ENCODE assay signal across 20 cellular contexts in the genomic region with DNA sequence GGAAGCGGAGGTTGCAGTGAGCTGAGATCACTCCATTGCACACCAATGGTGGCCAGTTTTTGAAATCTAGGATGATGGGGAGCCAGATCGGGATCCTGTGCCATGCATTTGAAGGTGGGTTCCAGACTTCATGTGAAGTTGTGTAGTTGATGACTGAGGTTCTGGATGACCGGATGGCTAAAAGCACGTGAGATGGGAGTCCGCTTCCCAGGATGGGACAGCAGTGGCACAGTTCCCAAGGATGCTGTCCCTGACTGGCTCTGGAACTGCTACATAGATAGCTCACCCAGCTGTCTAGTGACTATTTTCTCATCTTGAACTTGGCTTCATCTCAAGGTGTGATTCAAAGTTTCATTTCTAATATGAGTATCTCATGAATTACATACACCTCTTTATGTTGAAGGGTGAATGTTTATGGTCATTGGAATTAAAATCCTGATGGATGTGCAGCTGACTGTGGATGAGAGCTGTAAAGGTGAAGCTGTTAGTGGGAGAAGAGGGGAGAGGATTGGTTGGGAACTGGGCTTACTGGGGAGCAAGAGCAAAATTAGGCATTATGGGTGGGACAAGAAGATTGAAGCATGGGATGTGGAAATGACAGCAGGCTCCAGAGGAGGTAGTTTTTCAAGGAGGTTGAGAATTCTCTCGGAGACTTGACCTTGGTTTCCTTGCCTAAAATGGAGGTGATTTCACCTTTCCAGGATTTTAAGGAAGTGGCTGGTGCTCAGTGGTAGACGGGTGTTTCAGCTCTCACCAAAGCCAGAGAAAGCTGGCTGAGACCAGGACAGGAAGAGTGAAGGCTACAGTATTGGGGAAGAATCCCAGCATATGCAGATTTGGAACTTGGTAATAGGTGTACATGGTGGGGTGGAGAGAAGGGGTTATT. TPM values are rescaled to one million over a fixed set of nuclear protein-coding genes. Genes with fewer than 3 reads are reported as not detected.
DNase-seq lines count a peak whose midpoint lies in the region; ATAC-seq and TF ChIP-seq lines count a peak whose summit lies in the region.
"Had no signal": no experiment of that assay in that cellular context is flagged by ENCODE, and none has a peak within 500 bp of the region (broad histone marks: within the 10 kb centered on the region; RNA-seq: fewer than 3 reads in every experiment).

No MANE protein-coding gene starts in this region.

- no peaks in the 10 kb centered on the region for H3K4me1 ChIP-seq in SK-N-SH (ENCODE audit: control insufficient read depth in 1 of 2, insufficient read depth in 2 of 2, low read depth in 1 of 2, low read length in 1 of 2)
- H3K4me1 ChIP-seq in naive thymus-derived CD4-positive, alpha-beta T cell (ENCODE audit: control insufficient read depth in 2 of 2, insufficient read depth in 2 of 2, low read length in 2 of 2): no peaks in the 10 kb centered on the region
- H3K4me1 ChIP-seq: right lobe of liver, thyroid gland had no signal

- intact Hi-C loops in naive thymus-derived CD4-positive, alpha-beta T cell (cut with micrococcal nuclease): no loop called here

- H3K79me2 ChIP-seq in SK-N-SH (ENCODE audit: insufficient read depth): peaks cover 12% of the 10 kb centered on the region; the same call in 1 of the 2 replicates

- TF ChIP-seq POLR2A in GM15510 (IDR thresholded peaks at IDR 0.05; ENCODE audit: borderline replicate concordance, extremely low read depth, insufficient read length): peak; percentile 6
- TF ChIP-seq POLR2A in GM18505 (IDR thresholded peaks at IDR 0.05; ENCODE audit: borderline replicate concordance, extremely low read depth, insufficient read depth, insufficient read length): no peak

- H3F3A ChIP-seq in SK-N-SH (replicated peaks; ENCODE audit: insufficient read depth): peaks cover 38% of the 10 kb centered on the region

- no peak for TF ChIP-seq CTCF in SK-N-SH (IDR thresholded peaks at IDR 0.05)

- H3K4me2 ChIP-seq in SK-N-SH: no peak overlapping the region

- TF ChIP-seq RAD21 in SK-N-SH (IDR thresholded peaks at IDR 0.05; ENCODE audit: low read length): no peak

- no peaks in the 10 kb centered on the region for H3K27me3 Mint-ChIP-seq in activated naive CD8-positive, alpha-beta T cell
- no peaks in the 10 kb centered on the region for H3K27me3 Mint-ChIP-seq in naive thymus-derived CD4-positive, alpha-beta T cell

- H3K9ac ChIP-seq in SK-N-SH: no peak overlapping the region

- H2AFZ ChIP-seq in SK-N-SH (ENCODE audit: low read depth): no peak overlapping the region

- no peaks in the 10 kb centered on the region for H3K9me3 ChIP-seq in SK-N-SH
- no peaks in the 10 kb centered on the region for H3K9me3 ChIP-seq in naive thymus-derived CD4-positive, alpha-beta T cell (ENCODE audit: control insufficient read depth in 2 of 3, low read length in 3 of 3)
- H3K9me3 ChIP-seq: right lobe of liver, thyroid gland had no signal

- no peaks in the 10 kb centered on the region for H3K9me3 Mint-ChIP-seq in activated naive CD8-positive, alpha-beta T cell (ENCODE audit: low read depth)
- peaks cover 0 to 2% (median 0%) of the 10 kb centered on the region in 11 donors for H3K9me3 Mint-ChIP-seq in naive thymus-derived CD4-positive, alpha-beta T cell
- H3K9me3 Mint-ChIP-seq: H9 had no signal

- no peak overlapping the region for H3K4me3 ChIP-seq in SK-N-SH (ENCODE audit: low read depth in 2 of 2, low read length in 1 of 2)
- no peak overlapping the region for H3K4me3 ChIP-seq in naive thymus-derived CD4-positive, alpha-beta T cell (ENCODE audit: low read length)
- H3K4me3 ChIP-seq: lung, right lobe of liver, thyroid gland had no signal

- no peaks in the 10 kb centered on the region for H3K9me2 ChIP-seq in SK-N-SH

- H4K20me1 ChIP-seq in SK-N-SH (ENCODE audit: insufficient read depth): no peaks in the 10 kb centered on the region

- WGBS in SK-N-SH (ENCODE audit: low lambda C conversion rate): 100% methylated on average over 7 of the region's 7 CpGs

- POLR2A ChIA-PET in SK-N-SH (lab: Yijun Ruan, JAX): interaction anchor here (1.4 to 2.7 kb wide), 3 partner anchors 8 to 15 kb away, joined by 5 to 9 read pairs (median 8); a partner anchor contains a TSS
- POLR2A ChIA-PET in naive thymus-derived CD4-positive, alpha-beta T cell (lab: Charles Lee): interaction anchor here (0.7 to 1.6 kb wide), 3 partner anchors 10 to 217 kb away, joined by 3 to 5 read pairs (median 4); no protein-coding TSS in a partner anchor

- no peaks in the 10 kb centered on the region for H3K27me3 ChIP-seq in SK-N-SH (ENCODE audit: insufficient read depth)
- no peaks in the 10 kb centered on the region for H3K27me3 ChIP-seq in naive thymus-derived CD4-positive, alpha-beta T cell (ENCODE audit: control insufficient read depth in 2 of 2, insufficient read depth in 2 of 2, low read length in 2 of 2)
- H3K27me3 ChIP-seq: right lobe of liver, thyroid gland had no signal

- TF ChIP-seq EP300 in SK-N-SH (IDR thresholded peaks at IDR 0.05; ENCODE audit: borderline replicate concordance in 1 of 2, low read depth in 1 of 2, low read length in 1 of 2): no peak

- H3K36me3 ChIP-seq in SK-N-SH (replicated peaks in 1 of 2; ENCODE audit: control insufficient read depth in 1 of 2, insufficient read depth in 2 of 2, low read length in 1 of 2): peaks cover 24 to 45% of the 10 kb centered on the region in 2 experiments
- peaks cover 24 to 67% (median 27%) of the 10 kb centered on the region in 3 experiments for H3K36me3 ChIP-seq in naive thymus-derived CD4-positive, alpha-beta T cell (ENCODE audit: control insufficient read depth in 2 of 3, insufficient read depth in 3 of 3, low read length in 3 of 3)

- ATAC-seq in SK-N-SH treated with all-trans-retinoic acid at 6 μM for 48 hours (no peak), GM18505 (IDR thresholded peaks at IDR 0.05; ENCODE audit: unreplicated experiment) (no peak)
- ATAC-seq in naive thymus-derived CD4-positive, alpha-beta T cell: no peak
- ATAC-seq: esophagus mucosa, right lobe of liver had no signal

- peak overlapping the region; percentile 83 for H3K27ac Mint-ChIP-seq in activated naive CD8-positive, alpha-beta T cell
- H3K27ac Mint-ChIP-seq in naive thymus-derived CD4-positive, alpha-beta T cell: peak overlapping the region in 8 of 9 donors; percentile 12 to 68 (median 50)

- peaks cover 6% of the 10 kb centered on the region for H3K36me3 Mint-ChIP-seq in activated naive CD8-positive, alpha-beta T cell
- peaks cover 16 to 35% (median 25%) of the 10 kb centered on the region in 5 donors for H3K36me3 Mint-ChIP-seq in naive thymus-derived CD4-positive, alpha-beta T cell

- CTCF ChIA-PET in SK-N-SH (lab: Yijun Ruan, JAX): interaction anchor here (1.4 kb wide), 1 partner anchor 107 kb away, joined by 5 read pairs; no protein-coding TSS in a partner anchor
- CTCF ChIA-PET in naive thymus-derived CD4-positive, alpha-beta T cell (lab: Charles Lee): interaction anchor here (0.6 to 1.2 kb wide), 4 partner anchors 11 to 107 kb away, joined by 3 to 6 read pairs (median 3); a partner anchor contains a TSS

- H3K27ac ChIP-seq in SK-N-SH (ENCODE audit: low read depth in 2 of 2, low read length in 1 of 2): no peak overlapping the region
- no peak overlapping the region for H3K27ac ChIP-seq in naive thymus-derived CD4-positive, alpha-beta T cell (ENCODE audit: low read depth, low read length)
- H3K27ac ChIP-seq: right lobe of liver, thyroid gland, VCaP had no signal

- no peak overlapping the region for H3K4me3 Mint-ChIP-seq in activated naive CD8-positive, alpha-beta T cell
- H3K4me3 Mint-ChIP-seq in naive thymus-derived CD4-positive, alpha-beta T cell: no peak overlapping the region
- H3K4me3 Mint-ChIP-seq: H9 had no signal

- peaks cover 6% of the 10 kb centered on the region for H3K4me1 Mint-ChIP-seq in activated naive CD8-positive, alpha-beta T cell (ENCODE audit: low read depth)
- H3K4me1 Mint-ChIP-seq in naive thymus-derived CD4-positive, alpha-beta T cell: peaks cover 0 to 11% (median 7%) of the 10 kb centered on the region in 7 donors
- H3K4me1 Mint-ChIP-seq: H9 had no signal

- DNase-seq in SK-N-SH (no peak), ureter (ENCODE audit: low spot score) (no peak), cortex of kidney (lab: John Stamatoyannopoulos, UW) (no peak)
- no peak for DNase-seq in naive thymus-derived CD4-positive, alpha-beta T cell
- DNase-seq: C1 segment of cervical spinal cord, dermis blood vessel endothelial cell, EL, H9, NCI-H2081 treated with DMSO at 0.1 percent for 48 hours, NCI-H69, OCI-M1, thyroid gland had no signal

TF ChIP-seq in SK-N-SH treated with all-trans-retinoic acid at 6 μM for 48 hours, 23 proteins besides CTCF, POLR2A, EP300 and RAD21 (continues in another document):
- no peak; the same call in 1 of the 2 replicates for TF ChIP-seq TOX (CRISPR knock-in tag; IDR thresholded peaks at IDR 0.05; ENCODE audit: borderline replicate concordance)

TF ChIP-seq in SK-N-SH, 30 proteins besides CTCF, POLR2A, EP300 and RAD21 (continues in another document):
- TF ChIP-seq SIN3A (IDR thresholded peaks at IDR 0.05; ENCODE audit: borderline replicate concordance, low read depth, low read length): no peak

RNA-seq across cellular contexts. Expression of a gene that starts 8.2 kb away (rescaled TPM):
- polyA plus RNA-seq in SK-N-SH (2012; rRNA removed): 300 and 358 TPM in 2 replicates
- 181 and 259 TPM in 2 replicates for polyA plus RNA-seq in SK-N-SH (2012; cell fraction: cytosol; rRNA removed)
- 588 and 631 TPM in 2 replicates for polyA plus RNA-seq in SK-N-SH (2012; cell fraction: nucleus; rRNA removed)
- 100 to 1,000 TPM in 2 of 5 experiments, 10 to 100 TPM in 3; 89.7 to 140 (median 95.2) TPM for total RNA-seq in naive thymus-derived CD4-positive, alpha-beta T cell
- 100 to 1,000 TPM; 125 to 139 TPM for polyA plus RNA-seq in naive thymus-derived CD4-positive, alpha-beta T cell
- total RNA-seq in ureter: 150 TPM

RNA-seq across cellular contexts. Expression of a gene that starts 15.1 kb away (rescaled TPM):
- 21.5 and 39.2 TPM in 2 replicates for polyA plus RNA-seq in SK-N-SH (2012; rRNA removed)
- polyA plus RNA-seq in SK-N-SH (2012; cell fraction: cytosol; rRNA removed): 27.2 and 36.7 TPM in 2 replicates
- 135 and 234 TPM in 2 replicates for polyA plus RNA-seq in SK-N-SH (2012; cell fraction: nucleus; rRNA removed)
- 100 to 1,000 TPM; 274 to 374 (median 310) TPM for total RNA-seq in naive thymus-derived CD4-positive, alpha-beta T cell
- 10 to 100 TPM; 19.7 to 38.8 TPM for polyA plus RNA-seq in naive thymus-derived CD4-positive, alpha-beta T cell
- 162 TPM for total RNA-seq in ureter

RNA-seq across cellular contexts. Expression of a gene that starts 25.7 kb away (rescaled TPM):
- polyA plus RNA-seq in SK-N-SH (2012; rRNA removed): 59.8 and 71.1 TPM in 2 replicates
- polyA plus RNA-seq in SK-N-SH (2012; cell fraction: cytosol; rRNA removed): 20.9 and 31.1 TPM in 2 replicates
- polyA plus RNA-seq in SK-N-SH (2012; cell fraction: nucleus; rRNA removed): 345 and 349 TPM in 2 replicates
- total RNA-seq in naive thymus-derived CD4-positive, alpha-beta T cell: 100 to 1,000 TPM in 2 of 5 experiments, 10 to 100 TPM in 3; 66.8 to 145 (median 77.8) TPM
- polyA plus RNA-seq in naive thymus-derived CD4-positive, alpha-beta T cell: 1 to 10 TPM; 1.9 to 3.1 TPM
- 55.5 TPM for total RNA-seq in ureter

RNA-seq across cellular contexts. Expression of a gene that starts 40.4 kb away (rescaled TPM):
- polyA plus RNA-seq in SK-N-SH (2012; rRNA removed): 3.0 and 3.3 TPM in 2 replicates
- polyA plus RNA-seq in SK-N-SH (2012; cell fraction: cytosol; rRNA removed): 0.93 and 1.2 TPM in 2 replicates
- polyA plus RNA-seq in SK-N-SH (2012; cell fraction: nucleus; rRNA removed): 23.5 and 27.2 TPM in 2 replicates
- total RNA-seq in naive thymus-derived CD4-positive, alpha-beta T cell: 1 to 10 TPM in 2 of 5 experiments, under 1 TPM in 3; 0.32 to 1.6 (median 0.89) TPM
- polyA plus RNA-seq in naive thymus-derived CD4-positive, alpha-beta T cell: not detected
- total RNA-seq in ureter: 0.75 TPM
- total RNA-seq: dermis blood vessel endothelial cell had no signal
